Comparison of ENCODE assay signal across 8 cellular contexts in genomic region chr13:51614350-51614786, GRCh38. TPM values are rescaled to one million over a fixed set of nuclear protein-coding genes. Genes with fewer than 3 reads are reported as not detected.
DNase-seq lines count a peak whose midpoint lies in the region; ATAC-seq and TF ChIP-seq lines count a peak whose summit lies in the region.

No MANE protein-coding gene starts in this region.

- peaks cover 4% of the 10 kb centered on the region for H3K79me1 ChIP-seq in neuronal stem cell (ENCODE audit: low read depth, low read length)

- no peaks in the 10 kb centered on the region for H3K9me3 Mint-ChIP-seq in CD4-positive, alpha-beta memory T cell
- no peaks in the 10 kb centered on the region for H3K9me3 Mint-ChIP-seq in T-helper 1 cell treated with Interleukin-12 subunit alpha and Interleukin-12 subunit beta and Interleukin-4 antibody, amounts not matched to agents 30 μg/mL and 1 μg/mL, for 36 hours

- no peaks in the 10 kb centered on the region for H3K9me3 ChIP-seq in CD4-positive, alpha-beta memory T cell (ENCODE audit: control insufficient read depth in 1 of 2, low read length in 2 of 2)
- no peaks in the 10 kb centered on the region for H3K9me3 ChIP-seq in neuronal stem cell (replicated peaks in 1 of 2; ENCODE audit: control insufficient read depth in 2 of 2, insufficient read depth in 1 of 2, low read depth in 1 of 2, low read length in 2 of 2)

- H2BK15ac ChIP-seq in neuronal stem cell (ENCODE audit: low read length) = no peak overlapping the region

- intact Hi-C loops in CD4-positive, alpha-beta memory T cell (cut with micrococcal nuclease) = loop anchor here (1.0 kb wide), 1 partner anchor 29 kb away; no protein-coding TSS in a partner anchor

- H3K4me3 Mint-ChIP-seq in CD4-positive, alpha-beta memory T cell = peak overlapping the region; percentile 43 to 93 (median 90)
- H3K4me3 Mint-ChIP-seq in T-helper 1 cell treated with Interleukin-12 subunit alpha and Interleukin-12 subunit beta and Interleukin-4 antibody, amounts not matched to agents 30 μg/mL and 1 μg/mL, for 36 hours = peak overlapping the region; percentile 83

- H3K36me3 ChIP-seq in CD4-positive, alpha-beta memory T cell (ENCODE audit: insufficient read depth, low read length) = no peaks in the 10 kb centered on the region
- peaks cover 0 to 3% of the 10 kb centered on the region in 2 donors for H3K36me3 ChIP-seq in neuronal stem cell (replicated peaks in 1 of 2; ENCODE audit: control insufficient read depth in 2 of 2, insufficient read depth in 2 of 2, low read length in 2 of 2)

- H3K18ac ChIP-seq in neuronal stem cell (ENCODE audit: low read length) = no peak overlapping the region

- H3K23ac ChIP-seq in neuronal stem cell (ENCODE audit: low read depth, low read length, poor library complexity) = no peak overlapping the region

- no peak for TF ChIP-seq CTCF in GM13977 (IDR thresholded peaks at IDR 0.05; ENCODE audit: extremely low read depth, insufficient read depth, missing control alignments)

- H2BK12ac ChIP-seq in neuronal stem cell (ENCODE audit: low read length) = no peak overlapping the region

- no peak overlapping the region for H2AK5ac ChIP-seq in neuronal stem cell (ENCODE audit: low read depth, low read length)

- WGBS in neuronal stem cell (ENCODE audit: extremely low coverage in 2 of 2, insufficient read length in 2 of 2, insufficient replicate concordance in 1 of 2), 2 donors = no CpG with 5 or more reads among the region's 8 CpGs

- H3K9ac ChIP-seq in neuronal stem cell (ENCODE audit: low read depth, low read length, poor library complexity) = no peak overlapping the region

- POLR2A ChIA-PET in CD4-positive, alpha-beta memory T cell (lab: Charles Lee; ENCODE audit: partially characterized antibody) = interaction anchor here (1.0 to 6.0 kb wide), 9 partner anchors 16 to 211 kb away, joined by 3 to 64 read pairs (median 6); partner anchors contain the start of gene INTS6

- DNase-seq in CD4-positive, alpha-beta memory T cell = peak; percentile 49 to 60 (median 56)
- DNase-seq in cerebellar nuclear complex (lab: John Stamatoyannopoulos, UW) (peak; percentile 14 to 49), neuronal stem cell (ENCODE audit: low spot score) (no peak), middle frontal gyrus (ENCODE audit: extremely low spot score, low spot score) (no peak), GM13977 (ENCODE audit: low spot score) (no peak)

- H3K4ac ChIP-seq in neuronal stem cell (ENCODE audit: low read length) = no peak overlapping the region

- no peaks in the 10 kb centered on the region for H3K27me3 Mint-ChIP-seq in CD4-positive, alpha-beta memory T cell
- H3K27me3 Mint-ChIP-seq in T-helper 1 cell treated with Interleukin-12 subunit alpha and Interleukin-12 subunit beta and Interleukin-4 antibody, amounts not matched to agents 30 μg/mL and 1 μg/mL, for 36 hours (ENCODE audit: low read depth) = no peaks in the 10 kb centered on the region

- H3K27ac ChIP-seq in CD4-positive, alpha-beta memory T cell (ENCODE audit: low read depth, low read length) = peak overlapping the region; percentile 51
- H3K27ac ChIP-seq in neuronal stem cell (replicated peaks; ENCODE audit: low read length) = no peak overlapping the region

- H3K14ac ChIP-seq in neuronal stem cell (ENCODE audit: low read length) = no peak overlapping the region

- H3K27me3 ChIP-seq in CD4-positive, alpha-beta memory T cell (ENCODE audit: insufficient read depth, low read length) = no peaks in the 10 kb centered on the region
- no peaks in the 10 kb centered on the region for H3K27me3 ChIP-seq in neuronal stem cell (ENCODE audit: control insufficient read depth in 3 of 3, insufficient read depth in 3 of 3, low read depth in 1 of 3, low read length in 3 of 3)

- peak overlapping the region; percentile 68 to 99 (median 95) for H3K27ac Mint-ChIP-seq in CD4-positive, alpha-beta memory T cell
- H3K27ac Mint-ChIP-seq in T-helper 1 cell treated with Interleukin-12 subunit alpha and Interleukin-12 subunit beta and Interleukin-4 antibody, amounts not matched to agents 30 μg/mL and 1 μg/mL, for 36 hours = peak overlapping the region; percentile 94

- H2AFZ ChIP-seq in neuronal stem cell (ENCODE audit: low read length) = peak overlapping the region; percentile 54

- H3K36me3 Mint-ChIP-seq in CD4-positive, alpha-beta memory T cell = peaks cover 1 to 4% of the 10 kb centered on the region in 2 donors
- peaks cover 2% of the 10 kb centered on the region for H3K36me3 Mint-ChIP-seq in T-helper 1 cell treated with Interleukin-12 subunit alpha and Interleukin-12 subunit beta and Interleukin-4 antibody, amounts not matched to agents 30 μg/mL and 1 μg/mL, for 36 hours (ENCODE audit: low read depth)

- in situ Hi-C loops in GM13977 (cut with MboI; ENCODE audit: low pct_unique_long_range_greater_than_20kb, low sequenced_read_pairs, unreplicated experiment) = no loop called here

- H2BK120ac ChIP-seq in neuronal stem cell (ENCODE audit: low read depth, low read length) = no peak overlapping the region

- CTCF ChIA-PET in CD4-positive, alpha-beta memory T cell (lab: Charles Lee; ENCODE audit: partially characterized antibody) = interaction anchor here (1.1 to 2.6 kb wide), 6 partner anchors 9 to 158 kb away, joined by 3 to 14 read pairs (median 4); no protein-coding TSS in a partner anchor

- peaks cover 11% of the 10 kb centered on the region for H3K4me1 ChIP-seq in CD4-positive, alpha-beta memory T cell (ENCODE audit: insufficient read depth, low read length)
- peaks cover 5 to 6% of the 10 kb centered on the region in 2 donors for H3K4me1 ChIP-seq in neuronal stem cell (ENCODE audit: control insufficient read depth in 2 of 2, insufficient read depth in 1 of 2, low read depth in 1 of 2, low read length in 2 of 2)

- H4K91ac ChIP-seq in neuronal stem cell (ENCODE audit: low read depth, low read length, poor library complexity) = no peak overlapping the region

- no peak overlapping the region for H2BK5ac ChIP-seq in neuronal stem cell (ENCODE audit: low read length)

- peaks cover 10 to 34% (median 17%) of the 10 kb centered on the region in 4 donors for H3K4me1 Mint-ChIP-seq in CD4-positive, alpha-beta memory T cell
- peaks cover 18% of the 10 kb centered on the region for H3K4me1 Mint-ChIP-seq in T-helper 1 cell treated with Interleukin-12 subunit alpha and Interleukin-12 subunit beta and Interleukin-4 antibody, amounts not matched to agents 30 μg/mL and 1 μg/mL, for 36 hours (ENCODE audit: low read depth)

- no peak overlapping the region for H3K4me2 ChIP-seq in neuronal stem cell (ENCODE audit: insufficient read depth, low read length, poor library complexity, severe bottlenecking)

- ATAC-seq in GM19351 (IDR thresholded peaks at IDR 0.05; ENCODE audit: unreplicated experiment) (peak; percentile 93), HG03469 (IDR thresholded peaks at IDR 0.05; ENCODE audit: unreplicated experiment) (peak; percentile 83)

- peak overlapping the region; percentile 39 to 42 for H3K4me3 ChIP-seq in CD4-positive, alpha-beta memory T cell (ENCODE audit: low read length in 2 of 2)
- no peak overlapping the region for H3K4me3 ChIP-seq in neuronal stem cell (ENCODE audit: low read length in 2 of 2)

- no peak overlapping the region for H4K8ac ChIP-seq in neuronal stem cell (ENCODE audit: low read depth, low read length)

RNA-seq across cellular contexts. Expression of gene WDFY2, which starts 30.1 kb away (rescaled TPM):
- total RNA-seq in CD4-positive, alpha-beta memory T cell = 10 to 100 TPM; 20.0 to 21.8 TPM
- polyA plus RNA-seq in CD4-positive, alpha-beta memory T cell = 1 to 10 TPM; 3.8 to 9.0 TPM
- 10.6 TPM for polyA plus RNA-seq in neuronal stem cell (2013, experiment 1 of 2)
- polyA plus RNA-seq in neuronal stem cell (2013, experiment 2 of 2) = 9.7 TPM

Comparison
In these comparisons a context has a peak if more than half of its experiments do, and no peak if none do; other contexts are left out.
1. DNase-seq: peak in CD4-positive, alpha-beta memory T cell (5 of 5) and cerebellar nuclear complex (2 of 2); none in neuronal stem cell (single experiment), middle frontal gyrus (single experiment) and GM13977 (single experiment).
2. H3K4me3 ChIP-seq: peak in CD4-positive, alpha-beta memory T cell (2 of 2); none in neuronal stem cell (0 of 2).